ENCODE assay signal across 9 cellular contexts in the genomic region with DNA sequence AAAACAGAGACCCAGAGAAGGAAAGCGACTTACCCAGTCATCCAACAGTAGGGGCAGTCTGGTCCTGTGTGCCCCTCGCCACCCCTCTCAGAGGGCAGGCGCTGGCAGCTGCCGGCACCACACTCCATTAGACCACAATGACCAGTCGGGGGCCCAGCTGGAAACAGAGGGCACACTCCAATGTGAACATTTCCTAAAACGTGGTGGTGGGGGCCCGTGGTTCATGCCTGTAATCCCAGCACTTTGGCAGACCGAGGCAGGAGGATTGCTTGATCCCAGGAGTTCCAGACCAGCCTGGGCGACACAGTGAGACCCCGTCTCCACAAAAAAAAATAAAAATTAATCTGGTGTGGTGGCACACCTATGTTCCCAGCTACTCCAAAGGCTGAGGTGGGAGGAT. TPM values are rescaled to one million over a fixed set of nuclear protein-coding genes. Genes with fewer than 3 reads are reported as not detected.
DNase-seq lines count a peak whose midpoint lies in the region; ATAC-seq lines count a peak whose summit lies in the region.
"Had no signal": no experiment of that assay in that cellular context is flagged by ENCODE, and none has a peak within 500 bp of the region (broad histone marks: within the 10 kb centered on the region; RNA-seq: fewer than 3 reads in every experiment).

No MANE protein-coding gene starts in this region.

- H2AFZ ChIP-seq in ACC112 (ENCODE audit: low read length, unreplicated experiment) = no peak overlapping the region

- no peak overlapping the region for H4K5ac ChIP-seq in mesendoderm (ENCODE audit: low read length)

- no peaks in the 10 kb centered on the region for H3K9me3 ChIP-seq in ES-I3 (ENCODE audit: control insufficient read depth, insufficient read depth, low read length)

- H3K27ac ChIP-seq in ACC112 (ENCODE audit: low read depth, low read length) (no peak overlapping the region), mesendoderm (ENCODE audit: low read depth, low read length) (no peak overlapping the region)

- DNase-seq in mesendoderm (no peak), OCI-M2 (lab: John Stamatoyannopoulos, UW; ENCODE audit: unreplicated experiment) (no peak)

- H3K4me2 ChIP-seq in mesendoderm (ENCODE audit: low read length) = no peak overlapping the region

- H4K8ac ChIP-seq in mesendoderm (ENCODE audit: low read depth, low read length) = no peak overlapping the region

- H3K23ac ChIP-seq in mesendoderm (ENCODE audit: low read length) = no peak overlapping the region

- H3K27me3 ChIP-seq in ACC112 (ENCODE audit: insufficient read depth, low read length) = peaks cover 20% of the 10 kb centered on the region
- no peaks in the 10 kb centered on the region for H3K27me3 ChIP-seq in mesendoderm (ENCODE audit: insufficient read depth, low read length, poor library complexity)

- peaks cover 21% of the 10 kb centered on the region for H3K4me1 ChIP-seq in ACC112 (ENCODE audit: control insufficient read depth, insufficient read depth, low read length, unreplicated experiment)
- H3K4me1 ChIP-seq in ES-I3 (ENCODE audit: insufficient read depth, low read length) = peaks cover 27% of the 10 kb centered on the region
- peaks cover 4% of the 10 kb centered on the region for H3K4me1 ChIP-seq in mesendoderm (ENCODE audit: control insufficient read depth, low read depth, low read length)

- H3K36me3 Mint-ChIP-seq in activated T-helper 17 cell treated with anti-CD3 and anti-CD28 coated beads, Interleukin-2, amount 50 U/mL, for 72 hours (ENCODE audit: low read depth) = no peaks in the 10 kb centered on the region

- no peak overlapping the region for H3K18ac ChIP-seq in mesendoderm (ENCODE audit: low read length)

- H3K4me1 Mint-ChIP-seq in activated T-helper 17 cell treated with anti-CD3 and anti-CD28 coated beads, Interleukin-2, amount 50 U/mL, for 72 hours = peaks cover 4% of the 10 kb centered on the region

- no peak for ATAC-seq in activated T-helper 17 cell treated with anti-CD3 and anti-CD28 coated beads, Interleukin-2, amount 50 U/mL, for 72 hours (replicated peaks)
- ATAC-seq in GM18861 (IDR thresholded peaks at IDR 0.05; ENCODE audit: unreplicated experiment) (no peak), HG03520 (IDR thresholded peaks at IDR 0.05; ENCODE audit: unreplicated experiment) (no peak), HG02885 (IDR thresholded peaks at IDR 0.05; ENCODE audit: poor library complexity, unreplicated experiment) (no peak)

- H3K4me3 ChIP-seq in ACC112 (ENCODE audit: low read depth, low read length) (peak overlapping the region; percentile 85; the same call in 1 of the 2 replicates), mesendoderm (ENCODE audit: low read length) (no peak overlapping the region)

- WGBS in mesendoderm (ENCODE audit: extremely low coverage, insufficient coverage, low lambda C conversion rate) = no CpG with 5 or more reads among the region's 10 CpGs

- no peaks in the 10 kb centered on the region for H3K9me3 Mint-ChIP-seq in activated T-helper 17 cell treated with anti-CD3 and anti-CD28 coated beads, Interleukin-2, amount 50 U/mL, for 72 hours

- H3K27me3 Mint-ChIP-seq in activated T-helper 17 cell treated with anti-CD3 and anti-CD28 coated beads, Interleukin-2, amount 50 U/mL, for 72 hours = peaks cover 10% of the 10 kb centered on the region

- peak overlapping the region; percentile 83 for H3K4me3 Mint-ChIP-seq in activated T-helper 17 cell treated with anti-CD3 and anti-CD28 coated beads, Interleukin-2, amount 50 U/mL, for 72 hours

- H2AK5ac ChIP-seq in mesendoderm (ENCODE audit: low read length) = no peak overlapping the region

- H3K27ac Mint-ChIP-seq in activated T-helper 17 cell treated with anti-CD3 and anti-CD28 coated beads, Interleukin-2, amount 50 U/mL, for 72 hours = no peak overlapping the region

- peak overlapping the region; percentile 69 for H3K56ac ChIP-seq in mesendoderm (ENCODE audit: low read length)

- H3K36me3 ChIP-seq in ACC112 (ENCODE audit: insufficient read depth, low read length) = no peaks in the 10 kb centered on the region
- H3K36me3 ChIP-seq in ES-I3 (ENCODE audit: insufficient read depth, low read length) = no peaks in the 10 kb centered on the region
- H3K36me3 ChIP-seq in mesendoderm (ENCODE audit: control insufficient read depth, insufficient read depth, low read length) = no peaks in the 10 kb centered on the region

- H3K79me2 ChIP-seq in ACC112 (ENCODE audit: control insufficient read depth, insufficient read depth, low read length, unreplicated experiment) (peaks cover 33% of the 10 kb centered on the region), mesendoderm (ENCODE audit: control insufficient read depth, insufficient read depth, low read length) (peaks cover 21% of the 10 kb centered on the region)

- H3K9ac ChIP-seq in ES-I3 (ENCODE audit: low read depth, low read length) = peak overlapping the region; percentile 86; the same call in 1 of the 2 replicates
- H3K9ac ChIP-seq in mesendoderm (ENCODE audit: low read length) = no peak overlapping the region

- peaks cover 2% of the 10 kb centered on the region for H3K79me1 ChIP-seq in mesendoderm (ENCODE audit: low read length)

- no peak overlapping the region for H2BK120ac ChIP-seq in mesendoderm (ENCODE audit: low read depth, low read length)

- no peak overlapping the region for H3K4ac ChIP-seq in mesendoderm (ENCODE audit: low read depth, low read length)

- no peak overlapping the region for H2BK15ac ChIP-seq in mesendoderm (replicated peaks; ENCODE audit: low read depth)

- no peak overlapping the region for H2BK5ac ChIP-seq in mesendoderm (ENCODE audit: low read length)

RNA-seq across cellular contexts. Expression of gene OAT, which starts 0.9 kb away (rescaled TPM):
- total RNA-seq in activated T-helper 17 cell treated with anti-CD3 and anti-CD28 coated beads, Interleukin-2, amount 50 U/mL, for 72 hours = 10 to 100 TPM; 21.0 to 35.6 TPM
- 98.1 TPM for polyA plus RNA-seq in mesendoderm (2013, experiment 1 of 2)
- polyA plus RNA-seq in mesendoderm (2013, experiment 2 of 2) = 97.6 TPM

RNA-seq across cellular contexts. Expression of gene NKX1-2, which starts 30.2 kb away (rescaled TPM):
- total RNA-seq in activated T-helper 17 cell treated with anti-CD3 and anti-CD28 coated beads, Interleukin-2, amount 50 U/mL, for 72 hours = not detected
- 53.0 TPM for polyA plus RNA-seq in mesendoderm (2013, experiment 1 of 2)
- polyA plus RNA-seq in mesendoderm (2013, experiment 2 of 2) = 54.5 TPM
- total RNA-seq: myocyte had no signal

RNA-seq across cellular contexts. Expression of gene LHPP, which starts 42.0 kb away (rescaled TPM):
- 10 to 100 TPM in 1 of 2 donors, 1 to 10 TPM in 1; 7.4 to 10.6 TPM for total RNA-seq in activated T-helper 17 cell treated with anti-CD3 and anti-CD28 coated beads, Interleukin-2, amount 50 U/mL, for 72 hours
- 8.5 TPM for polyA plus RNA-seq in mesendoderm (2013, experiment 1 of 2)
- polyA plus RNA-seq in mesendoderm (2013, experiment 2 of 2) = 8.8 TPM
